35 cellular contexts compared by ENCODE assay signal in the genomic region with DNA sequence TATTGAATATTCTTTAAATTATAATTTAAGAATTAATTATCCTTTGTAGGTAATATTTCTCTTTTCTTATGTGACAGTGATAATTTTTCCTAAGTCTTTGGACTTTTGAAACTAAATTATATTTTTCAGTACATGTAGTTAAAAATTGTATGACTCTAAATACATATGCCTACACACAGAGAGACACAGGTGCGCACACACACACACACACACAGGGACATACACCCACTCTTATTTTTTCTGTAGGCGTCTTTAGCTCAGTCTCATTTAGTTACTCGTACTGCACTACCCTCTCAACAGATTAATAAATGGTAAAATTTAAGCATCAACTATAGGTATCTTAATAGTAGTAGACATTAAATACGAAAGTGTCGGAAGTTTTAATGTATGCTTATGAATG.
"Had no signal": no experiment of that assay in that cellular context is flagged by ENCODE, and none has a peak within 500 bp of the region (broad histone marks: within the 10 kb centered on the region; RNA-seq: fewer than 3 reads in every experiment).

No MANE protein-coding gene starts in this region.

- H3K4me3 ChIP-seq: MG63 had no signal

- H3K9me3 ChIP-seq: MG63 had no signal

- H3K27me3 ChIP-seq: MG63 had no signal

- DNase-seq: Karpas-422, Kasumi-1, MG63, MM.1S, MV-4-11, NCI-H1048, NCI-H1092, NCI-H1092 treated with DMSO at 0.1 percent for 48 hours, NCI-H1105, NCI-H1105 treated with DMSO at 0.1 percent for 48 hours, NCI-H1417, NCI-H1417 treated with DMSO at 0.1 percent for 48 hours, NCI-H1436, NCI-H1436 treated with DMSO at 0.1 percent for 48 hours, NCI-H146, NCI-H1694, NCI-H1694 treated with DMSO at 0.1 percent for 48 hours, NCI-H187, NCI-H187 treated with DMSO at 0.1 percent for 48 hours, NCI-H1930, NCI-H2029, NCI-H2029 treated with DMSO at 0.1 percent for 48 hours, NCI-H2081, NCI-H2081 treated with DMSO at 0.1 percent for 48 hours, NCI-H2107, NCI-H2171, NCI-H2171 treated with DMSO at 0.1 percent for 48 hours, NCI-H2227 treated with DMSO at 0.1 percent for 48 hours, NCI-H226, NCI-H345, NCI-H446, NCI-H446 treated with DMSO at 0.1 percent for 48 hours, NCI-H510A, NCI-H510A treated with DMSO at 0.1 percent for 48 hours, NCI-H524 had no signal
